In the genomic region with DNA sequence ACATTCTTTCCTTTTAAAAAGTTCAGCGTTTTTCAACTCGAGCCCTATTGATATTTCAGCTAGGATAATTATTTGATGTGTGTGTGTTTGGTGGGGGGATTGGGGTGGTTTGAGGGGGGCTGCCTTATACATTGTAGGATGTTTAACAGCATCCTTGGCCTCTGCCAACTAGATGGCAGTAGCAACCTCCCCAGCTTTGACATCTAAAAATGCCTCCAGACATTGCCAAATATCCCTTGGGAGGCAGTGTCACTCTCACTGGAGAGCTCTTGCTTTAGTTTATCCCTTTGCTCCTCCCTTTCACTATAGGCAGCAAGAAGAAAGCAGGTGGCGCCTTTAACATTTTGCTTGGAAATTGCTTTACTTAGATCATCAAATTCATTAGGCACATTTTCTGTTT, we compare ENCODE assay signal across 22 cellular contexts. TPM values are rescaled to one million over a fixed set of nuclear protein-coding genes. Genes with fewer than 3 reads are reported as not detected.
DNase-seq lines count a peak whose midpoint lies in the region; ATAC-seq and TF ChIP-seq lines count a peak whose summit lies in the region.
"Had no signal": no experiment of that assay in that cellular context is flagged by ENCODE, and none has a peak within 500 bp of the region (broad histone marks: within the 10 kb centered on the region; RNA-seq: fewer than 3 reads in every experiment).

No MANE protein-coding gene starts in this region.

- POLR2A ChIA-PET in A673 (lab: Charles Lee; ENCODE audit: low non-redundant PET) = no interaction called here

- no peak for ATAC-seq in activated naive CD8-positive, alpha-beta T cell treated with anti-CD3 and anti-CD28 coated beads, Interleukin-2, amount 50 U/mL, for 24 hours
- ATAC-seq in natural killer cell = no peak
- ATAC-seq in effector memory CD8-positive, alpha-beta T cell (replicated peaks) = no peak
- ATAC-seq: GM12878; K562; left lung; natural killer cell treated with Interleukin-12 subunit alpha and Interleukin-12 subunit beta and Interleukin-15 and Interleukin-18, amount 100 ng/mL, for 72 hours had no signal

- H3K27ac Mint-ChIP-seq in activated naive CD8-positive, alpha-beta T cell treated with anti-CD3 and anti-CD28 coated beads, Interleukin-2, amount 50 U/mL, for 24 hours = no peak overlapping the region
- no peak overlapping the region for H3K27ac Mint-ChIP-seq in natural killer cell
- H3K27ac Mint-ChIP-seq in effector memory CD8-positive, alpha-beta T cell = no peak overlapping the region
- H3K27ac Mint-ChIP-seq: activated B cell treated with CpG ODN at 0.5 μM for 24 hours; activated naive CD4-positive, alpha-beta T cell treated with anti-CD3 and anti-CD28 coated beads, Interleukin-2, amount 10 ng/mL, durations not matched to agents 7 days and 5 days; B cell; natural killer cell treated with Interleukin-12 subunit alpha and Interleukin-12 subunit beta and Interleukin-15 and Interleukin-18, amount 100 ng/mL, for 72 hours had no signal

- BruUV-seq in A673 (replicated peaks; lab: Mats Ljungman, UMichigan) = no TSS peak

- H3K27ac ChIP-seq in A673 (ENCODE audit: low read depth, low read length, poor library complexity, severe bottlenecking) = no peak overlapping the region
- H3K27ac ChIP-seq: cardiac muscle cell, heart right ventricle, left lung, tibial nerve had no signal

- H3K4me1 ChIP-seq in A673 (ENCODE audit: insufficient read depth, low read length, poor library complexity, severe bottlenecking) = peaks cover 5% of the 10 kb centered on the region
- H3K4me1 ChIP-seq: heart right ventricle, left lung, tibial nerve had no signal

- CTCF ChIA-PET in A673 (lab: Charles Lee) = interaction anchor here (0.6 to 1.2 kb wide), 4 partner anchors 19 to 44 kb away, joined by 4 to 7 read pairs (median 5); partner anchors contain the start of gene SYS1

- no peak overlapping the region for H3K4me3 Mint-ChIP-seq in activated naive CD8-positive, alpha-beta T cell treated with anti-CD3 and anti-CD28 coated beads, Interleukin-2, amount 50 U/mL, for 24 hours
- no peak overlapping the region for H3K4me3 Mint-ChIP-seq in natural killer cell
- no peak overlapping the region for H3K4me3 Mint-ChIP-seq in effector memory CD8-positive, alpha-beta T cell
- H3K4me3 Mint-ChIP-seq: activated B cell treated with CpG ODN at 0.5 μM for 24 hours; activated naive CD4-positive, alpha-beta T cell treated with anti-CD3 and anti-CD28 coated beads, Interleukin-2, amount 10 ng/mL, durations not matched to agents 7 days and 5 days; B cell; natural killer cell treated with Interleukin-12 subunit alpha and Interleukin-12 subunit beta and Interleukin-15 and Interleukin-18, amount 100 ng/mL, for 72 hours had no signal

- H3K4me3 ChIP-seq in A673 (ENCODE audit: low read depth, low read length, poor library complexity, severe bottlenecking) = no peak overlapping the region
- H3K4me3 ChIP-seq: cardiac muscle cell, GM12878, heart right ventricle, K562, left lung, tibial nerve had no signal

- TF ChIP-seq CTCF in A673 (conservative IDR thresholded peaks at IDR 0.05; ENCODE audit: low read depth, low read length) (peak; percentile 52), natural killer cell (IDR thresholded peaks at IDR 0.05) (no peak)

- peaks cover 19% of the 10 kb centered on the region for H3K4me1 Mint-ChIP-seq in activated naive CD8-positive, alpha-beta T cell treated with anti-CD3 and anti-CD28 coated beads, Interleukin-2, amount 50 U/mL, for 24 hours
- H3K4me1 Mint-ChIP-seq in natural killer cell = peaks cover 4 to 7% of the 10 kb centered on the region in 2 donors
- peaks cover 2 to 3% of the 10 kb centered on the region in 2 donors for H3K4me1 Mint-ChIP-seq in effector memory CD8-positive, alpha-beta T cell (ENCODE audit: low read depth in 2 of 2)
- H3K4me1 Mint-ChIP-seq: activated B cell treated with CpG ODN at 0.5 μM for 24 hours; activated naive CD4-positive, alpha-beta T cell treated with anti-CD3 and anti-CD28 coated beads, Interleukin-2, amount 10 ng/mL, durations not matched to agents 7 days and 5 days had no signal

- H3K36me3 Mint-ChIP-seq in activated naive CD8-positive, alpha-beta T cell treated with anti-CD3 and anti-CD28 coated beads, Interleukin-2, amount 50 U/mL, for 24 hours (ENCODE audit: low read depth) = peaks cover 5% of the 10 kb centered on the region
- peaks cover 6% of the 10 kb centered on the region for H3K36me3 Mint-ChIP-seq in natural killer cell
- peaks cover 8% of the 10 kb centered on the region for H3K36me3 Mint-ChIP-seq in effector memory CD8-positive, alpha-beta T cell (ENCODE audit: insufficient read depth)
- H3K36me3 Mint-ChIP-seq: activated naive CD4-positive, alpha-beta T cell treated with anti-CD3 and anti-CD28 coated beads, Interleukin-2, amount 10 ng/mL, durations not matched to agents 7 days and 5 days; natural killer cell treated with Interleukin-12 subunit alpha and Interleukin-12 subunit beta and Interleukin-15 and Interleukin-18, amount 100 ng/mL, for 72 hours had no signal

- no peaks in the 10 kb centered on the region for H3K36me3 ChIP-seq in A673 (ENCODE audit: insufficient read depth, low read length, poor library complexity, severe bottlenecking)
- H3K36me3 ChIP-seq: cardiac muscle cell, left lung had no signal

- H3K9me3 Mint-ChIP-seq in activated naive CD8-positive, alpha-beta T cell treated with anti-CD3 and anti-CD28 coated beads, Interleukin-2, amount 50 U/mL, for 24 hours = peaks cover under 1% of the 10 kb centered on the region
- no peaks in the 10 kb centered on the region for H3K9me3 Mint-ChIP-seq in natural killer cell
- H3K9me3 Mint-ChIP-seq in effector memory CD8-positive, alpha-beta T cell = no peaks in the 10 kb centered on the region
- H3K9me3 Mint-ChIP-seq: activated B cell treated with CpG ODN at 0.5 μM for 24 hours; activated naive CD4-positive, alpha-beta T cell treated with anti-CD3 and anti-CD28 coated beads, Interleukin-2, amount 10 ng/mL, durations not matched to agents 7 days and 5 days; natural killer cell treated with Interleukin-12 subunit alpha and Interleukin-12 subunit beta and Interleukin-15 and Interleukin-18, amount 100 ng/mL, for 72 hours had no signal

- H3K9me3 ChIP-seq in A673 (ENCODE audit: low read depth, low read length, poor library complexity, severe bottlenecking) = no peaks in the 10 kb centered on the region
- H3K9me3 ChIP-seq: left lung, tibial nerve had no signal

- H3K27me3 Mint-ChIP-seq in activated naive CD8-positive, alpha-beta T cell treated with anti-CD3 and anti-CD28 coated beads, Interleukin-2, amount 50 U/mL, for 24 hours = no peaks in the 10 kb centered on the region
- no peaks in the 10 kb centered on the region for H3K27me3 Mint-ChIP-seq in natural killer cell (ENCODE audit: low read depth in 2 of 2)
- H3K27me3 Mint-ChIP-seq in effector memory CD8-positive, alpha-beta T cell = no peaks in the 10 kb centered on the region
- H3K27me3 Mint-ChIP-seq: activated B cell treated with CpG ODN at 0.5 μM for 24 hours; activated naive CD4-positive, alpha-beta T cell treated with anti-CD3 and anti-CD28 coated beads, Interleukin-2, amount 10 ng/mL, durations not matched to agents 7 days and 5 days; B cell; natural killer cell treated with Interleukin-12 subunit alpha and Interleukin-12 subunit beta and Interleukin-15 and Interleukin-18, amount 100 ng/mL, for 72 hours had no signal

- peak; percentile 74 for DNase-seq in A673 (ENCODE audit: low spot score)
- peak; percentile 26 for DNase-seq in DMS153 treated with DMSO at 0.1 percent for 48 hours (lab: John Stamatoyannopoulos, UW; ENCODE audit: unreplicated experiment)
- DNase-seq in SW480 (ENCODE audit: low spot score) = peak; percentile 23
- DNase-seq in inferior parietal cortex (ENCODE audit: extremely low spot score) = peak; percentile 57
- no peak for DNase-seq in activated T-cell treated with anti-CD3 and anti-CD28 coated beads, Interleukin-2, amount 50 U/mL, for 48 hours
- no peak for DNase-seq in activated naive CD8-positive, alpha-beta T cell treated with anti-CD3 and anti-CD28 coated beads, Interleukin-2, amount 50 U/mL, for 24 hours
- DNase-seq in natural killer cell = no peak
- DNase-seq in effector memory CD8-positive, alpha-beta T cell = no peak
- DNase-seq: activated B cell treated with CpG ODN at 0.5 μM for 24 hours; activated naive CD4-positive, alpha-beta T cell treated with anti-CD3 and anti-CD28 coated beads, Interleukin-2, amount 10 ng/mL, durations not matched to agents 7 days and 5 days; heart right ventricle; left lung; NCI-H1694; stimulated activated CD4-positive, alpha-beta T cell treated with anti-CD3 and anti-CD28 coated beads, Interleukin-1b, Interleukin-23, amount 100 ng/mL, for 48 hours; stimulated activated CD8-positive, alpha-beta memory T cell treated with anti-CD3 and anti-CD28 coated beads, Interleukin-4, amount 100 ng/mL, for 48 hours had no signal

- H3K27me3 ChIP-seq in A673 (replicated peaks; ENCODE audit: insufficient read depth, low read depth, low read length, poor library complexity) = no peaks in the 10 kb centered on the region
- H3K27me3 ChIP-seq: cardiac muscle cell, heart right ventricle, left lung, tibial nerve had no signal

- intact Hi-C loops in A673 (cut with micrococcal nuclease; ENCODE audit: unreplicated experiment) = no loop called here
- intact Hi-C loops in natural killer cell (cut with micrococcal nuclease) = no loop called here

RNA-seq across cellular contexts. Expression of gene TP53TG5, which starts 14.6 kb away (rescaled TPM):
- total RNA-seq in A673 (2021) (0.69 TPM in 1 of 2 replicates, not detected in the other), natural killer cell (under 1 TPM in 1 of 3 donors, not detected in 2; 0.14 TPM)
- total RNA-seq: activated B cell treated with CpG ODN at 0.5 μM for 24 hours; B cell; GM12878; natural killer cell treated with Interleukin-12 subunit alpha and Interleukin-12 subunit beta and Interleukin-15 and Interleukin-18, amount 100 ng/mL, for 72 hours; renal cortical epithelial cell; tibial nerve had no signal

RNA-seq across cellular contexts. Expression of gene DBNDD2, which starts 15.4 kb away (rescaled TPM):
- total RNA-seq in A673 (2021) (36.4 and 38.6 TPM in 2 replicates), natural killer cell (10 to 100 TPM; 13.0 to 14.7 (median 13.3) TPM)

RNA-seq across cellular contexts. Expression of gene PIGT, which starts 23.2 kb away (rescaled TPM):
- total RNA-seq in A673 (2021) (97.2 and 97.3 TPM in 2 replicates), natural killer cell (100 to 1,000 TPM; 173 to 190 (median 187) TPM)

RNA-seq across cellular contexts. Expression of gene SYS1, which starts 29.8 kb away (rescaled TPM):
- 20.0 and 22.8 TPM in 2 replicates for total RNA-seq in A673 (2021)
- 10 to 100 TPM; 73.8 to 77.4 (median 74.0) TPM for total RNA-seq in natural killer cell

RNA-seq across cellular contexts. Expression of gene SDC4, which starts 44.5 kb away (rescaled TPM):
- total RNA-seq in A673 (2021) (14.8 and 16.3 TPM in 2 replicates), natural killer cell (1 to 10 TPM in 2 of 3 donors, under 1 TPM in 1; 0.45 to 1.8 (median 1.5) TPM)
- total RNA-seq: activated B cell treated with CpG ODN at 0.5 μM for 24 hours, B cell had no signal

Comparison
In these comparisons a context has a peak if more than half of its experiments do, and no peak if none do; other contexts are left out.
1. DNase-seq: peak in A673 (single experiment), DMS153 treated with DMSO at 0.1 percent for 48 hours (single experiment), SW480 (single experiment) and inferior parietal cortex (single experiment); none in activated T-cell treated with anti-CD3 and anti-CD28 coated beads, Interleukin-2, amount 50 U/mL, for 48 hours (0 of 2), activated naive CD8-positive, alpha-beta T cell treated with anti-CD3 and anti-CD28 coated beads, Interleukin-2, amount 50 U/mL, for 24 hours (single experiment), natural killer cell (single experiment) and effector memory CD8-positive, alpha-beta T cell (0 of 3).